8 cellular contexts compared by ENCODE assay signal in the genomic region with DNA sequence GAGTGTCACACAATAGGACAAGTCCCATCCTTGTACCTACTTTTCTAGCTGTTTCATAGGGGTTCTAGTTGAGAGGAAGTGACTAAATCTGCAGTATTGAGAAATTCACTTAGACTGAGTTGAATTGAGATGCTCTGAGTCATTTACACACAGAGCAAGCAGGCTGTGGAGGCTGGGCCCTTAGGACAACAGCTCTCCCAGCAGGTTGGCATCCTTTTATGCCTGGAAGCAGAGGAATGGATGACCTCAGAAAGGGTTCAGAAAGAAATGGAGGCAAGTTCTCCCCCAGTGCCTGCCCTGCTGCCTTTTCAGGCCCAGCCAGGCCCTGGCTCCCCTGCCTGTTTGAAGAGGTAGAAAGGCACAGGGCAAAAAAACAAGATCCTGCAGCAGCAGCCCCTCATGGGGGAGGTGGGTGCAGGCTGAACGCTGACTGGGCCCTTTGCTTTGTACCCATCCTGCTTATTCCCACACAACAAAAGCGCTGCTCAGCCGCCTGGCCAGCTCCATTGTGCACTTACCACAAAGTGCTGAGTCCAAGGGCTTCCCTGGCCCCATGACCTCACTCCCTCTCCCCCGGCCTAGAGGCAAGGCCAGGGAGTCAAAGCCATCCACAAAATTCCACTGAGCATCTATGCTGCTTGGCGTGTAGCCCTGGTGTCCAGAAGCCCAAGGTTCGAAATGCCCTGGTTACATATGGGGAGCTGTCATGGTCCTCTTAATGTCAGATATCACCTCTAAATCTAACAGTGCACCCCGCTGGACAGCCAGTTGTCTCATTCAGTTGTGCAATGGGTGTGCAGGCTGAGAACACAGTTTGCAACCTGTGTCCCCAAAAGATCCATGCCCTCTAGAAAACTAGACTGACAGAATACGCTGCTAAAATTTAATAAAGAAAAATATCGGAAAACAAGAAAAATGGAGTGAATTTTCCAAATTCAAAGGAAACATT. TPM values are rescaled to one million over a fixed set of nuclear protein-coding genes. Genes with fewer than 3 reads are reported as not detected.
DNase-seq lines count a peak whose midpoint lies in the region; ATAC-seq and TF ChIP-seq lines count a peak whose summit lies in the region.

No MANE protein-coding gene starts in this region.

- peak overlapping the region; percentile 91 for H3K27ac Mint-ChIP-seq in HFFc6
- peak overlapping the region; percentile 35; the same call in 1 of the 2 replicates for H3K27ac Mint-ChIP-seq in WTC11
- H3K27ac Mint-ChIP-seq in CD8-positive, alpha-beta memory T cell: no peak overlapping the region

- H3K9me3 ChIP-seq in gastrocnemius medialis: no peaks in the 10 kb centered on the region
- no peaks in the 10 kb centered on the region for H3K9me3 ChIP-seq in CD8-positive, alpha-beta memory T cell (ENCODE audit: low read length)

- no peaks in the 10 kb centered on the region for H3K9me3 Mint-ChIP-seq in HFFc6
- no peaks in the 10 kb centered on the region for H3K9me3 Mint-ChIP-seq in WTC11
- H3K9me3 Mint-ChIP-seq in CD8-positive, alpha-beta memory T cell: no peaks in the 10 kb centered on the region

- H3K4me3 Mint-ChIP-seq in HFFc6: peak overlapping the region; percentile 59
- no peak overlapping the region for H3K4me3 Mint-ChIP-seq in WTC11
- H3K4me3 Mint-ChIP-seq in CD8-positive, alpha-beta memory T cell: no peak overlapping the region

- H3K4me3 ChIP-seq in AG10803 (ENCODE audit: low read length) (no peak overlapping the region), gastrocnemius medialis (no peak overlapping the region)
- no peak overlapping the region for H3K4me3 ChIP-seq in CD8-positive, alpha-beta memory T cell (ENCODE audit: low read length)

- ATAC-seq in WTC11: peak; percentile 79
- peak; percentile 54 to 77 for ATAC-seq in gastrocnemius medialis
- ATAC-seq in GM18870 (IDR thresholded peaks at IDR 0.05; ENCODE audit: unreplicated experiment): no peak

- H3K27me3 ChIP-seq in gastrocnemius medialis: no peaks in the 10 kb centered on the region
- H3K27me3 ChIP-seq in CD8-positive, alpha-beta memory T cell (ENCODE audit: insufficient read depth, low read length, poor library complexity, severe bottlenecking): no peaks in the 10 kb centered on the region

- no peaks in the 10 kb centered on the region for H3K4me1 ChIP-seq in gastrocnemius medialis
- no peaks in the 10 kb centered on the region for H3K4me1 ChIP-seq in CD8-positive, alpha-beta memory T cell (ENCODE audit: insufficient read depth, low read length)

- H3K36me3 Mint-ChIP-seq in HFFc6 (ENCODE audit: low read depth) (peaks cover 5% of the 10 kb centered on the region; the same call in 1 of the 2 replicates), WTC11 (no peaks in the 10 kb centered on the region)
- H3K36me3 Mint-ChIP-seq in CD8-positive, alpha-beta memory T cell: no peaks in the 10 kb centered on the region

- POLR2A ChIA-PET in WTC11 (lab: Charles Lee): no interaction called here
- POLR2A ChIA-PET in CD8-positive, alpha-beta memory T cell (lab: Charles Lee): interaction anchor here (0.7 kb wide), 1 partner anchor 74 kb away, joined by 3 read pairs; no protein-coding TSS in a partner anchor

- no peak; the same call in 1 of the 2 replicates for TF ChIP-seq CTCF in AG10803 (conservative IDR thresholded peaks at IDR 0.05; ENCODE audit: low read length)
- TF ChIP-seq CTCF in HFFc6 (IDR thresholded peaks at IDR 0.05): peak; percentile 45; the same call in 1 of the 2 replicates
- no peak for TF ChIP-seq CTCF in WTC11 (IDR thresholded peaks at IDR 0.05)
- TF ChIP-seq CTCF in gastrocnemius medialis (IDR thresholded peaks at IDR 0.05 in 4 of 5, conservative IDR thresholded peaks at IDR 0.05 in 1 of 5): no peak

- intact Hi-C loops in gastrocnemius medialis (cut with DNase I; ENCODE audit: low total_unique reads): no loop called here

- in situ Hi-C loops in gastrocnemius medialis (cut with MboI; ENCODE audit: low sequenced_read_pairs in 4 of 4): no loop called here

- no peaks in the 10 kb centered on the region for H3K36me3 ChIP-seq in gastrocnemius medialis
- H3K36me3 ChIP-seq in CD8-positive, alpha-beta memory T cell (ENCODE audit: insufficient read depth, low read length): no peaks in the 10 kb centered on the region

- no peak overlapping the region for H3K27ac ChIP-seq in gastrocnemius medialis
- H3K27ac ChIP-seq in CD8-positive, alpha-beta memory T cell (ENCODE audit: low read depth, low read length): no peak overlapping the region

- H3K4me1 Mint-ChIP-seq in HFFc6 (ENCODE audit: low read depth) (peaks cover 62% of the 10 kb centered on the region), WTC11 (peaks cover 27% of the 10 kb centered on the region)
- H3K4me1 Mint-ChIP-seq in CD8-positive, alpha-beta memory T cell: no peaks in the 10 kb centered on the region

- CTCF ChIA-PET in WTC11 (lab: Charles Lee): interaction anchor here (0.7 to 4.9 kb wide), 12 partner anchors 10 to 376 kb away, joined by 3 to 41 read pairs (median 6); a partner anchor contains a TSS
- CTCF ChIA-PET in CD8-positive, alpha-beta memory T cell (lab: Charles Lee): interaction anchor here (1.0 to 1.6 kb wide), 2 partner anchors 17 to 21 kb away, joined by 3 to 4 read pairs; no protein-coding TSS in a partner anchor

- peaks cover 5% of the 10 kb centered on the region; the same call in 1 of the 2 replicates for H3K27me3 Mint-ChIP-seq in HFFc6 (ENCODE audit: insufficient read depth)
- no peaks in the 10 kb centered on the region for H3K27me3 Mint-ChIP-seq in WTC11 (ENCODE audit: low read depth)
- no peaks in the 10 kb centered on the region for H3K27me3 Mint-ChIP-seq in CD8-positive, alpha-beta memory T cell

- no peak for TF ChIP-seq POLR2A in gastrocnemius medialis (IDR thresholded peaks at IDR 0.05)

- peak; percentile 97 for DNase-seq in AG10803 (ENCODE audit: low read depth)
- DNase-seq in HFFc6: peak; percentile 98
- peak; percentile 24 for DNase-seq in WTC11 (ENCODE audit: low spot score)
- peak; percentile 93 for DNase-seq in glomerular visceral epithelial cell (ENCODE audit: extremely low spot score)
- peak in 1 of 2 donors; percentile 29 for DNase-seq in gastrocnemius medialis
- no peak for DNase-seq in CD8-positive, alpha-beta memory T cell
- no peak for DNase-seq in COLO668 (lab: John Stamatoyannopoulos, UW; ENCODE audit: unreplicated experiment)

TF ChIP-seq in WTC11, 78 proteins besides CTCF, POLR2A, EP300 and RAD21:
- TF ChIP-seq FOXK1 (CRISPR knock-in tag; IDR thresholded peaks at IDR 0.05) (no peak), TP53 (CRISPR knock-in tag; IDR thresholded peaks at IDR 0.05) (no peak)
- TF ChIP-seq, protein P1, sequence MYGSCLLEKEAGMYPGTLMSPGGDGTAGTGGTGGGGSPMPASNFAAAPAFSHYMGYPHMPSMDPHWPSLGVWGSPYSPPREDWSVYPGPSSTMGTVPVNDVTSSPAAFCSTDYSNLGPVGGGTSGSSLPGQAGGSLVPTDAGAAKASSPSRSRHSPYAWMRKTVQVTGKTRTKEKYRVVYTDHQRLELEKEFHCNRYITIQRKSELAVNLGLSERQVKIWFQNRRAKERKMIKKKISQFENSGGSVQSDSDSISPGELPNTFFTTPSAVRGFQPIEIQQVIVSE (CRISPR knock-in tag; IDR thresholded peaks at IDR 0.05; ENCODE audit: borderline replicate concordance): no peak
- TF ChIP-seq, protein P2, sequence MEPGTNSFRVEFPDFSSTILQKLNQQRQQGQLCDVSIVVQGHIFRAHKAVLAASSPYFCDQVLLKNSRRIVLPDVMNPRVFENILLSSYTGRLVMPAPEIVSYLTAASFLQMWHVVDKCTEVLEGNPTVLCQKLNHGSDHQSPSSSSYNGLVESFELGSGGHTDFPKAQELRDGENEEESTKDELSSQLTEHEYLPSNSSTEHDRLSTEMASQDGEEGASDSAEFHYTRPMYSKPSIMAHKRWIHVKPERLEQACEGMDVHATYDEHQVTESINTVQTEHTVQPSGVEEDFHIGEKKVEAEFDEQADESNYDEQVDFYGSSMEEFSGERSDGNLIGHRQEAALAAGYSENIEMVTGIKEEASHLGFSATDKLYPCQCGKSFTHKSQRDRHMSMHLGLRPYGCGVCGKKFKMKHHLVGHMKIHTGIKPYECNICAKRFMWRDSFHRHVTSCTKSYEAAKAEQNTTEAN (CRISPR knock-in tag; IDR thresholded peaks at IDR 0.05): no peak

RNA-seq across cellular contexts. Expression of a gene that starts 5.4 kb away (rescaled TPM):
- under 1 TPM in 1 of 6 experiments, not detected in 5; 0.46 TPM for total RNA-seq in HFFc6 (2021; fragmentation: NEBNext Ultra II Directional; extraction: Animal tissue kit (Norgen Biotek cat#: 25700))
- total RNA-seq in WTC11 (2021): not detected in 3 replicates
- not detected for total RNA-seq in gastrocnemius medialis
- not detected for total RNA-seq in CD8-positive, alpha-beta memory T cell
- not detected for polyA plus RNA-seq in CD8-positive, alpha-beta memory T cell

RNA-seq across cellular contexts. Expression of a gene that starts 52.7 kb away (rescaled TPM):
- 10 to 100 TPM; 43.8 to 51.8 (median 49.9) TPM for total RNA-seq in HFFc6 (2021; fragmentation: NEBNext Ultra II Directional; extraction: Animal tissue kit (Norgen Biotek cat#: 25700))
- total RNA-seq in WTC11 (2021) (87.1 to 93.1 TPM (median 90.5 TPM) in 3 replicates), gastrocnemius medialis (10 to 100 TPM; 20.0 to 33.7 (median 27.8) TPM)
- total RNA-seq in CD8-positive, alpha-beta memory T cell: 10 to 100 TPM; 71.4 to 73.5 TPM
- 14.7 TPM for polyA plus RNA-seq in CD8-positive, alpha-beta memory T cell

Comparison
In these comparisons a context has a peak if more than half of its experiments do, and no peak if none do; other contexts are left out.
1. DNase-seq: peak in AG10803 (single experiment), HFFc6 (single experiment), WTC11 (single experiment) and glomerular visceral epithelial cell (single experiment); none in CD8-positive, alpha-beta memory T cell (0 of 5) and COLO668 (single experiment).
2. H3K27ac Mint-ChIP-seq: peak in HFFc6 (single experiment) and WTC11 (single experiment); none in CD8-positive, alpha-beta memory T cell (0 of 8).